Comparison of ENCODE assay signal across 22 cellular contexts in genomic region chr1:74534241-74534640, GRCh38.
DNase-seq lines count a peak whose midpoint lies in the region; ATAC-seq, FAIRE-seq and TF ChIP-seq lines count a peak whose summit lies in the region.
"Had no signal": no experiment of that assay in that cellular context is flagged by ENCODE, and none has a peak within 500 bp of the region (broad histone marks: within the 10 kb centered on the region; RNA-seq: fewer than 3 reads in every experiment).

No MANE protein-coding gene starts in this region.

- H3K4me1 ChIP-seq in adipocyte (ENCODE audit: control insufficient read depth, insufficient read depth, low read length): peaks cover 6% of the 10 kb centered on the region
- H3K4me1 ChIP-seq: vagina had no signal

- H3K9me3 ChIP-seq in adipocyte (ENCODE audit: control insufficient read depth, low read length): no peaks in the 10 kb centered on the region
- H3K9me3 ChIP-seq: vagina had no signal

- TF ChIP-seq CTCF in AG04449 (IDR thresholded peaks at IDR 0.05; ENCODE audit: insufficient read depth, low read length, missing control alignments): no peak

- no peak for ATAC-seq in HG02938 (IDR thresholded peaks at IDR 0.05; ENCODE audit: unreplicated experiment)
- ATAC-seq in HG02763 (IDR thresholded peaks at IDR 0.05; ENCODE audit: unreplicated experiment): no peak
- ATAC-seq: activated CD8-positive, alpha-beta T cell treated with anti-CD3 and anti-CD28 coated beads for 36 hours; activated T-cell treated with anti-CD3 and anti-CD28 coated beads, Interleukin-2, amount 50 U/mL, for 4 hours had no signal

- CTCF ChIA-PET in AG04449 (lab: Yijun Ruan, JAX): no interaction called here

- H3K4me3 ChIP-seq in AG04449 (ENCODE audit: low read depth, low read length) (no peak overlapping the region), adipocyte (ENCODE audit: low read length) (no peak overlapping the region)
- H3K4me3 ChIP-seq: PC-9, vagina had no signal

- no peaks in the 10 kb centered on the region for H3K36me3 ChIP-seq in adipocyte (ENCODE audit: control insufficient read depth, insufficient read depth, low read length, severe bottlenecking)
- H3K36me3 ChIP-seq: vagina had no signal

- DNase-seq in AG04449 (ENCODE audit: low read depth, low spot score): peak; percentile 5
- peak; percentile 7 for DNase-seq in H54 (ENCODE audit: insufficient read length, low spot score)
- DNase-seq in adipocyte (ENCODE audit: low read depth): peak; percentile 31
- DNase-seq in iris pigment epithelial cell (ENCODE audit: low read depth): peak; percentile 5
- no peak for DNase-seq in T-helper 1 cell
- DNase-seq in NOMO-1 treated with dmso at 0.1 percent for 144 hours (lab: John Stamatoyannopoulos, UW; ENCODE audit: unreplicated experiment): no peak
- DNase-seq: activated B cell treated with CpG ODN at 0.5 μM for 24 hours; activated CD8-positive, alpha-beta T cell treated with anti-CD3 and anti-CD28 coated beads for 36 hours; activated T-cell treated with anti-CD3 and anti-CD28 coated beads, Interleukin-2, amount 50 U/mL, for 4 hours; CD8-positive, alpha-beta memory T cell; DND-41; foreskin melanocyte; mesenchymal stem cell; NCI-H1436 treated with DMSO at 0.1 percent for 48 hours; PC-9; stimulated activated CD4-positive, alpha-beta T cell treated with anti-CD3 and anti-CD28 coated beads, Interleukin-4, amount 100 ng/mL, for 4 hours; substantia nigra had no signal

- POLR2A ChIA-PET in AG04449 (lab: Yijun Ruan, JAX): no interaction called here

- TF ChIP-seq POLR2A in H54 (IDR thresholded peaks at IDR 0.05; ENCODE audit: low read depth, low read length): no peak

- H3K27me3 ChIP-seq in adipocyte (replicated peaks; ENCODE audit: control insufficient read depth, insufficient read depth, low read length): no peaks in the 10 kb centered on the region
- H3K27me3 ChIP-seq: vagina had no signal

- no peak overlapping the region for H3K9ac ChIP-seq in adipocyte (ENCODE audit: low read length)

- peak; percentile 23 for FAIRE-seq in H54 (lab: Jason Lieb, UNC)
- FAIRE-seq: A204.1, GM18507 had no signal

Comparison
In these comparisons a context has a peak if more than half of its experiments do, and no peak if none do; other contexts are left out.
1. DNase-seq: peak in AG04449 (single experiment), H54 (single experiment), adipocyte (single experiment) and iris pigment epithelial cell (single experiment); none in T-helper 1 cell (0 of 5) and NOMO-1 treated with dmso at 0.1 percent for 144 hours (single experiment).